Comparison of ENCODE assay signal across 28 cellular contexts in genomic region chr2:48715956-48716355, GRCh38. TPM values are rescaled to one million over a fixed set of nuclear protein-coding genes. Genes with fewer than 3 reads are reported as not detected.
A peak's percentile ranks its signal among the peaks of the same experiment; 100 is the strongest.
DNase-seq lines count a peak whose midpoint lies in the region; ATAC-seq, FAIRE-seq and TF ChIP-seq lines count a peak whose summit lies in the region.
"Had no signal": no experiment of that assay in that cellular context is flagged by ENCODE, and none has a peak within 500 bp of the region (broad histone marks: within the 10 kb centered on the region; RNA-seq: fewer than 3 reads in every experiment).

No MANE protein-coding gene starts in this region.

- peak overlapping the region; percentile 73 for H3K56ac ChIP-seq in IMR-90 (ENCODE audit: extremely low read depth, insufficient read depth, low read length)

- H2AK9ac ChIP-seq in IMR-90 (replicated peaks; ENCODE audit: low read depth, low read length, poor library complexity), result no peak overlapping the region

- H3K4me3 Mint-ChIP-seq in osteocyte (ENCODE audit: unreplicated experiment), result no peak overlapping the region
- H3K4me3 Mint-ChIP-seq in stimulated activated memory B cell treated with anti-CD40 and anti-IgM and Interleukin-4, amounts not matched to agents 10 μg/mL and 1 μg/mL and 100 μg/mL, for 72 hours, result no peak overlapping the region
- H3K4me3 Mint-ChIP-seq: activated CD4-positive, alpha-beta T cell treated with anti-CD3 and anti-CD28 coated beads for 36 hours; activated T-cell treated with anti-CD3 and anti-CD28 coated beads, Interleukin-2, amount 50 U/mL, for 72 hours; CD4-positive, alpha-beta T cell; endodermal cell; memory B cell; nephron progenitor cell; T-cell had no signal

- ATAC-seq in IMR-90 (ENCODE audit: low read depth) (no peak), GM19397 (IDR thresholded peaks at IDR 0.05; ENCODE audit: unreplicated experiment) (no peak), GM19035 (IDR thresholded peaks at IDR 0.05; ENCODE audit: unreplicated experiment) (no peak)
- no peak for ATAC-seq in stimulated activated memory B cell treated with anti-CD40 and anti-IgM and Interleukin-4, amounts not matched to agents 10 μg/mL and 1 μg/mL and 100 μg/mL, for 72 hours
- ATAC-seq: activated CD4-positive, alpha-beta T cell treated with anti-CD3 and anti-CD28 coated beads for 36 hours; activated T-cell treated with anti-CD3 and anti-CD28 coated beads, Interleukin-2, amount 50 U/mL, for 72 hours; HCT116; stimulated activated naive CD8-positive, alpha-beta T cell treated with anti-CD3 and anti-CD28 coated beads, Interleukin-15, Interleukin-2, amounts not matched to agents 100 U/mL and 50 U/mL, for 24 hours; T-cell had no signal

- intact Hi-C loops in IMR-90 (cut with micrococcal nuclease), result loop anchor here (2.0 to 10.0 kb wide), 3 partner anchors 115 to 229 kb away; no protein-coding TSS in a partner anchor

- in situ Hi-C loops in IMR-90 (cut with MboI; ENCODE audit: low sequenced_read_pairs), result loop anchor here (10.0 kb wide), 1 partner anchor 139 kb away; no protein-coding TSS in a partner anchor

- H3K79me1 ChIP-seq in IMR-90 (ENCODE audit: low read depth in 1 of 2, low read length in 2 of 2), result no peaks in the 10 kb centered on the region

- no peaks in the 10 kb centered on the region for H3K36me3 Mint-ChIP-seq in osteocyte (ENCODE audit: unreplicated experiment)
- no peaks in the 10 kb centered on the region for H3K36me3 Mint-ChIP-seq in stimulated activated memory B cell treated with anti-CD40 and anti-IgM and Interleukin-4, amounts not matched to agents 10 μg/mL and 1 μg/mL and 100 μg/mL, for 72 hours
- H3K36me3 Mint-ChIP-seq: memory B cell, T-cell had no signal

- H4K91ac ChIP-seq in IMR-90 (ENCODE audit: insufficient read depth, low read depth, low read length), result peak overlapping the region; percentile 78

- DNase-seq in IMR-90 (peak; percentile 64), SJCRH30 (peak; percentile 14 to 37), fibroblast of lung (ENCODE audit: low read depth in 2 of 2) (peak; percentile 46 to 85), osteocyte (ENCODE audit: extremely low spot score, unreplicated experiment) (peak; percentile 88), GM12891 (ENCODE audit: insufficient read length, low spot score) (no peak)
- DNase-seq: activated CD4-positive, alpha-beta T cell treated with anti-CD3 and anti-CD28 coated beads for 36 hours; activated naive CD4-positive, alpha-beta T cell treated with anti-CD3 and anti-CD28 coated beads, Interleukin-2, amount 50 U/mL, for 16 hours; activated T-cell treated with anti-CD3 and anti-CD28 coated beads, Interleukin-2, amount 50 U/mL, for 72 hours; CD4-positive, alpha-beta T cell; DND-41; endodermal cell; Karpas-422; NCI-H1092 treated with DMSO at 0.1 percent for 48 hours; NCI-H774; nephron progenitor cell; SHP77; stimulated activated CD4-positive, alpha-beta T cell treated with anti-CD3 and anti-CD28 coated beads, Interleukin-2, amount 100 ng/mL, for 48 hours; stimulated activated naive CD8-positive, alpha-beta T cell treated with anti-CD3 and anti-CD28 coated beads, Interleukin-15, Interleukin-2, amounts not matched to agents 100 U/mL and 50 U/mL, for 24 hours; T-cell had no signal

- BruUV-seq in IMR-90 (replicated peaks; lab: Mats Ljungman, UMichigan), result no TSS peak

- peaks cover 65% of the 10 kb centered on the region for H3K4me1 Mint-ChIP-seq in osteocyte (ENCODE audit: unreplicated experiment)
- H3K4me1 Mint-ChIP-seq in stimulated activated memory B cell treated with anti-CD40 and anti-IgM and Interleukin-4, amounts not matched to agents 10 μg/mL and 1 μg/mL and 100 μg/mL, for 72 hours, result no peaks in the 10 kb centered on the region
- H3K4me1 Mint-ChIP-seq: memory B cell had no signal

- H3K4me3 ChIP-seq in IMR-90 (ENCODE audit: insufficient read depth, low read depth, low read length) (no peak overlapping the region), SJCRH30 (no peak overlapping the region), fibroblast of lung (replicated peaks in 1 of 4; ENCODE audit: control extremely low read depth in 1 of 4, insufficient read depth in 1 of 4, low read depth in 3 of 4, low read length in 4 of 4) (no peak overlapping the region)
- H3K4me3 ChIP-seq: tibial nerve had no signal

- peak overlapping the region; percentile 83 for H3K18ac ChIP-seq in IMR-90 (ENCODE audit: low read depth, low read length)

- FAIRE-seq in GM12891 (lab: Jason Lieb, UNC), result no peak
- FAIRE-seq: astrocyte had no signal

- peak overlapping the region; percentile 61 for H2BK15ac ChIP-seq in IMR-90 (ENCODE audit: low read depth, low read length)

- H3K4me2 ChIP-seq in IMR-90 (ENCODE audit: low read depth, low read length), result no peak overlapping the region
- no peak overlapping the region for H3K4me2 ChIP-seq in fibroblast of lung (ENCODE audit: extremely low read depth, insufficient read depth, low read length)

- no peaks in the 10 kb centered on the region for H3K27me3 Mint-ChIP-seq in osteocyte (ENCODE audit: unreplicated experiment)
- peaks cover 24% of the 10 kb centered on the region for H3K27me3 Mint-ChIP-seq in stimulated activated memory B cell treated with anti-CD40 and anti-IgM and Interleukin-4, amounts not matched to agents 10 μg/mL and 1 μg/mL and 100 μg/mL, for 72 hours

- H3K27me3 ChIP-seq in IMR-90 (ENCODE audit: control insufficient read depth, insufficient read depth, low read length) (no peaks in the 10 kb centered on the region), SJCRH30 (peaks cover 8% of the 10 kb centered on the region), fibroblast of lung (ENCODE audit: control insufficient read depth, insufficient read depth, low read length) (no peaks in the 10 kb centered on the region)
- H3K27me3 ChIP-seq: foreskin keratinocyte, tibial nerve had no signal

- peak overlapping the region; percentile 93 for H2BK5ac ChIP-seq in IMR-90 (ENCODE audit: low read depth, low read length, poor library complexity, severe bottlenecking)

- TF ChIP-seq RAD21 in IMR-90 (IDR thresholded peaks at IDR 0.05; ENCODE audit: low read length), result no peak

- peak overlapping the region; percentile 93 for H2BK20ac ChIP-seq in IMR-90 (ENCODE audit: low read depth, low read length)

- CTCF ChIA-PET in IMR-90 (lab: Yijun Ruan, JAX), result interaction anchor here (0.5 to 1.3 kb wide), 4 partner anchors 112 to 230 kb away, joined by 3 to 4 read pairs (median 4); no protein-coding TSS in a partner anchor

- no peaks in the 10 kb centered on the region for H3K9me3 ChIP-seq in IMR-90 (ENCODE audit: control insufficient read depth, insufficient read depth, low read length)
- H3K9me3 ChIP-seq in SJCRH30 (replicated peaks), result no peaks in the 10 kb centered on the region
- no peaks in the 10 kb centered on the region for H3K9me3 ChIP-seq in fibroblast of lung (ENCODE audit: control insufficient read depth, insufficient read depth, low read depth, low read length)
- H3K9me3 ChIP-seq: tibial nerve had no signal

- peak overlapping the region; percentile 74 for H3K4ac ChIP-seq in IMR-90 (ENCODE audit: low read depth, low read length)

- TF ChIP-seq POLR2A in IMR-90 (IDR thresholded peaks at IDR 0.05; ENCODE audit: low read depth, low read length), result no peak
- TF ChIP-seq POLR2A in GM12891 (IDR thresholded peaks at IDR 0.05; ENCODE audit: low read depth, low read length), result no peak

- no peaks in the 10 kb centered on the region for H3K79me2 ChIP-seq in fibroblast of lung (ENCODE audit: control insufficient read depth, insufficient read depth, low read length)

- H2AK5ac ChIP-seq in IMR-90 (ENCODE audit: low read depth, low read length), result peak overlapping the region; percentile 27; the same call in 1 of the 2 replicates

- peak overlapping the region; percentile 90 for H3K23ac ChIP-seq in IMR-90 (ENCODE audit: low read depth, low read length)

- 0% methylated on average over 1 of the region's 1 CpG; no CpG with 5 or more reads in 1 of the 2 experiments for WGBS in IMR-90 (ENCODE audit: extremely low coverage in 2 of 2, insufficient read length in 1 of 2), 2 experiments

- peak overlapping the region; percentile 82 for H3K27ac Mint-ChIP-seq in osteocyte (ENCODE audit: unreplicated experiment)
- H3K27ac Mint-ChIP-seq in stimulated activated memory B cell treated with anti-CD40 and anti-IgM and Interleukin-4, amounts not matched to agents 10 μg/mL and 1 μg/mL and 100 μg/mL, for 72 hours, result no peak overlapping the region
- H3K27ac Mint-ChIP-seq: activated CD4-positive, alpha-beta T cell treated with anti-CD3 and anti-CD28 coated beads for 36 hours; activated T-cell treated with anti-CD3 and anti-CD28 coated beads, Interleukin-2, amount 50 U/mL, for 72 hours; CD4-positive, alpha-beta T cell; endodermal cell; memory B cell; nephron progenitor cell; T-cell had no signal

- dilution Hi-C loops in IMR-90 (cut with HindIII; ENCODE audit: low sequenced_read_pairs, unreplicated experiment), result no loop called here

- H3K9me1 ChIP-seq in IMR-90 (ENCODE audit: insufficient read depth, low read length), result peaks cover 15% of the 10 kb centered on the region

- H4K20me1 ChIP-seq in IMR-90 (ENCODE audit: insufficient read depth, low read length) (no peaks in the 10 kb centered on the region), fibroblast of lung (ENCODE audit: control insufficient read depth, extremely low read depth, insufficient read depth, low read length) (no peaks in the 10 kb centered on the region)

- no peaks in the 10 kb centered on the region for H3K9me3 Mint-ChIP-seq in osteocyte (ENCODE audit: unreplicated experiment)
- H3K9me3 Mint-ChIP-seq in stimulated activated memory B cell treated with anti-CD40 and anti-IgM and Interleukin-4, amounts not matched to agents 10 μg/mL and 1 μg/mL and 100 μg/mL, for 72 hours, result no peaks in the 10 kb centered on the region
- H3K9me3 Mint-ChIP-seq: CD4-positive, alpha-beta T cell; endodermal cell; memory B cell; nephron progenitor cell; T-cell had no signal

- H3K9ac ChIP-seq in IMR-90 (ENCODE audit: low read depth, low read length) (peak overlapping the region; percentile 39; the same call in 1 of the 2 replicates), fibroblast of lung (ENCODE audit: insufficient read depth, low read length) (no peak overlapping the region)

- peak overlapping the region; percentile 80 for H4K5ac ChIP-seq in IMR-90 (ENCODE audit: low read depth, low read length)

- H3K27ac ChIP-seq in IMR-90 (ENCODE audit: insufficient read depth, low read length) (peak overlapping the region; percentile 94), SJCRH30 (no peak overlapping the region), fibroblast of lung (ENCODE audit: insufficient read depth, low read length) (peak overlapping the region; percentile 20)
- H3K27ac ChIP-seq: foreskin keratinocyte had no signal

- H3K36me3 ChIP-seq in IMR-90 (ENCODE audit: control insufficient read depth, insufficient read depth, low read length) (no peaks in the 10 kb centered on the region), SJCRH30 (no peaks in the 10 kb centered on the region), fibroblast of lung (ENCODE audit: control insufficient read depth, insufficient read depth, low read length) (no peaks in the 10 kb centered on the region)
- H3K36me3 ChIP-seq: tibial nerve had no signal

- peaks cover 26% of the 10 kb centered on the region for H3K4me1 ChIP-seq in IMR-90 (ENCODE audit: control insufficient read depth, insufficient read depth, low read length)
- no peaks in the 10 kb centered on the region; the same call in 1 of the 2 replicates for H3K4me1 ChIP-seq in SJCRH30
- H3K4me1 ChIP-seq in fibroblast of lung (ENCODE audit: control insufficient read depth, extremely low read depth, insufficient read depth, low read length), result peaks cover 11% of the 10 kb centered on the region
- H3K4me1 ChIP-seq: foreskin keratinocyte had no signal

- H3K14ac ChIP-seq in IMR-90 (replicated peaks; ENCODE audit: low read depth, low read length), result peak overlapping the region; percentile 89

- H4K8ac ChIP-seq in IMR-90 (ENCODE audit: low read depth in 2 of 2, low read length in 2 of 2), result peak overlapping the region; percentile 51 to 77

- H2BK120ac ChIP-seq in IMR-90 (ENCODE audit: low read depth, low read length), result peak overlapping the region; percentile 96

- no peak for TF ChIP-seq CTCF in IMR-90 (conservative IDR thresholded peaks at IDR 0.05; ENCODE audit: low read depth, low read length)
- TF ChIP-seq CTCF in fibroblast of lung (conservative IDR thresholded peaks at IDR 0.05 in 1 of 2, IDR thresholded peaks at IDR 0.05 in 1 of 2; ENCODE audit: low read depth in 1 of 2, low read length in 2 of 2), result no peak
- no peak for TF ChIP-seq CTCF in osteocyte (IDR thresholded peaks at IDR 0.05)

- POLR2A ChIA-PET in IMR-90 (lab: Charles Lee; ENCODE audit: unreplicated experiment), result interaction anchor here (1.1 kb wide), 1 partner anchor 137 kb away, joined by 3 read pairs; no protein-coding TSS in a partner anchor

- no peak overlapping the region for H2AFZ ChIP-seq in IMR-90 (replicated peaks; ENCODE audit: low read length, poor library complexity)
- H2AFZ ChIP-seq in fibroblast of lung (ENCODE audit: low read length), result no peak overlapping the region

RNA-seq across cellular contexts. Expression of gene LHCGR, which starts 39.6 kb away (rescaled TPM):
- total RNA-seq in IMR-90 (2012; rRNA removed) (under 0.01 and 0.18 TPM in 2 replicates), fibroblast of lung (not detected in 2 replicates), osteocyte (not detected in 2 replicates)
- polyA plus RNA-seq in IMR-90 (2012; rRNA removed) (0.03 and 0.10 TPM in 2 replicates), fibroblast of lung (0.12 TPM in 1 of 2 replicates, not detected in the other)
- polyA plus RNA-seq in IMR-90 (2012; cell fraction: cytosol; rRNA removed), result 0.01 TPM in 1 of 2 replicates, not detected in the other
- 0.45 and 0.62 TPM in 2 replicates for polyA plus RNA-seq in IMR-90 (2012; cell fraction: nucleus; rRNA removed; ENCODE audit: low replicate concordance)
- not detected in 2 replicates for total RNA-seq in SJCRH30 (2014; rRNA removed; shearing (Covaris generic))
- polyA plus RNA-seq in fibroblast of lung (2012), result 0.20 TPM in 1 of 2 replicates, not detected in the other
- not detected in 2 replicates for polyA minus RNA-seq in fibroblast of lung (ENCODE audit: low replicate concordance)
- polyA plus RNA-seq in GM12891 (2012; ENCODE audit: low read depth, missing spikeins), result not detected
- total RNA-seq: activated CD4-positive, alpha-beta T cell treated with anti-CD3 and anti-CD28 coated beads for 36 hours; activated T-cell treated with anti-CD3 and anti-CD28 coated beads, Interleukin-2, amount 50 U/mL, for 72 hours; astrocyte; CD4-positive, alpha-beta T cell; endodermal cell; foreskin keratinocyte; HT1080; T-cell had no signal
- polyA plus RNA-seq: foreskin keratinocyte had no signal
